22 cellular contexts compared by ENCODE assay signal in the genomic region with DNA sequence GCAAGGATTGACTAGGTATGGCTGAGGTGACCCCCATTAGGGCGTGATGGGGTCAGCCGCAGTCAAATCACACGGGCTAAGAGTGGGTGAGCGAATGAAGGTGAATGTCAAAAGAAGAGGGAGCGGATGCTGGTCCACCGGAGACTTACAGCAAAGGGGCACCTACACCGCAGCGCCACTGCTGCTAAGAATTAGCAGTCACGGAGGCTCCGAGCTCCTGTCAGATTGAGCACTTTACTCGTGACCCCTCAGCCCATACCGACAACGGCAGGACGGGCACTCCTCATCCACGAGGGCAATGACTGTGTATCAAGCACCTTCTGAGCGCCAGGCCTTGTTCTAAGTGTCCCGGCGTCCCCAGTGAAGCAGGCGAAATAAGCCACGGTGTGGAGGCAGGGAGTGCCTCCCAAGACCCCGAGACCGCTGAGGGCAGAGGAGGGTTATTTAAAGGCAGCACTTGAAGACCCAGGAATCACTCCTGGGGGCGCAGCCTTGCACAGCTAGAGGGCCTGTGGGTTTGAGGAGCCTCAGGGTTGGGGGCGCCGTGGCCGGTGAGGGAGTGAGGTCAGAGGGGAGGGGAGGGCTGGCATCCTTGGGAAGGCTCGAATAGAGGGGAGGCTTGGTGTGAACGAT.
DNase-seq lines count a peak whose midpoint lies in the region; ATAC-seq and TF ChIP-seq lines count a peak whose summit lies in the region.
"Had no signal": no experiment of that assay in that cellular context is flagged by ENCODE, and none has a peak within 500 bp of the region (broad histone marks: within the 10 kb centered on the region; RNA-seq: fewer than 3 reads in every experiment).

No MANE protein-coding gene starts in this region.

- H3K4me1 Mint-ChIP-seq in activated naive CD8-positive, alpha-beta T cell (ENCODE audit: low read depth) = peaks cover 4% of the 10 kb centered on the region
- peaks cover 3% of the 10 kb centered on the region for H3K4me1 Mint-ChIP-seq in activated naive CD8-positive, alpha-beta T cell treated with anti-CD3 and anti-CD28 coated beads for 36 hours
- H3K4me1 Mint-ChIP-seq in mesothelial cell of epicardium = peaks cover 15% of the 10 kb centered on the region

- H3K4me3 ChIP-seq in esophagus muscularis mucosa = no peak overlapping the region
- no peak overlapping the region for H3K4me3 ChIP-seq in thyroid gland (replicated peaks in 1 of 3)
- H3K4me3 ChIP-seq: tibial artery had no signal

- TF ChIP-seq CTCF in esophagus muscularis mucosa (IDR thresholded peaks at IDR 0.05) = no peak
- no peak for TF ChIP-seq CTCF in mesothelial cell of epicardium (IDR thresholded peaks at IDR 0.05; ENCODE audit: unreplicated experiment)
- no peak for TF ChIP-seq CTCF in thyroid gland (IDR thresholded peaks at IDR 0.05)

- H3K4me3 Mint-ChIP-seq in activated naive CD8-positive, alpha-beta T cell = peak overlapping the region; percentile 61
- no peak overlapping the region for H3K4me3 Mint-ChIP-seq in activated naive CD8-positive, alpha-beta T cell treated with anti-CD3 and anti-CD28 coated beads for 36 hours
- peak overlapping the region; percentile 44 for H3K4me3 Mint-ChIP-seq in mesothelial cell of epicardium
- H3K4me3 Mint-ChIP-seq: activated naive CD4-positive, alpha-beta T cell treated with anti-CD3 and anti-CD28 coated beads for 36 hours; natural killer cell treated with Interleukin-12 subunit alpha and Interleukin-12 subunit beta and Interleukin-15 and Interleukin-18, amount 100 ng/mL, for 72 hours had no signal

- no peak for DNase-seq in activated naive CD8-positive, alpha-beta T cell treated with anti-CD3 and anti-CD28 coated beads for 36 hours
- DNase-seq in esophagus muscularis mucosa (ENCODE audit: extremely low spot score) (no peak), mesothelial cell of epicardium (ENCODE audit: low spot score in 2 of 2, unreplicated experiment in 2 of 2) (no peak), thyroid gland (no peak), RKO (ENCODE audit: low spot score) (no peak), MV-4-11 (lab: John Stamatoyannopoulos, UW) (no peak)
- DNase-seq: activated CD4-positive, alpha-beta T cell treated with anti-CD3 and anti-CD28 coated beads for 4 hours; activated CD8-positive, alpha-beta memory T cell treated with anti-CD3 and anti-CD28 coated beads, Interleukin-2, amount 50 U/mL, for 4 hours; activated naive CD4-positive, alpha-beta T cell treated with anti-CD3 and anti-CD28 coated beads for 36 hours; DMS 273 treated with DMSO at 0.1 percent for 48 hours; effector CD4-positive, alpha-beta T cell; hypothalamus; NCI-H1930; NCI-H510A treated with DMSO at 0.1 percent for 48 hours; stimulated activated CD4-positive, alpha-beta T cell treated with anti-CD3 and anti-CD28 coated beads, Interleukin-4, amount 100 ng/mL, for 1 hour; T1000 had no signal

- H3K27me3 Mint-ChIP-seq in activated naive CD8-positive, alpha-beta T cell = peaks cover 33% of the 10 kb centered on the region
- peaks cover 77% of the 10 kb centered on the region for H3K27me3 Mint-ChIP-seq in activated naive CD8-positive, alpha-beta T cell treated with anti-CD3 and anti-CD28 coated beads for 36 hours
- H3K27me3 Mint-ChIP-seq in mesothelial cell of epicardium (ENCODE audit: low read depth) = peaks cover 30% of the 10 kb centered on the region

- no peak for ATAC-seq in HG02852 (IDR thresholded peaks at IDR 0.05; ENCODE audit: unreplicated experiment)

- H3K4me1 ChIP-seq in esophagus muscularis mucosa = peaks cover 17 to 23% (median 20%) of the 10 kb centered on the region in 4 donors
- H3K4me1 ChIP-seq in thyroid gland = peaks cover 0 to 15% of the 10 kb centered on the region in 2 donors

- H3K9me3 Mint-ChIP-seq in activated naive CD8-positive, alpha-beta T cell (ENCODE audit: low read depth) = no peaks in the 10 kb centered on the region
- H3K9me3 Mint-ChIP-seq in activated naive CD8-positive, alpha-beta T cell treated with anti-CD3 and anti-CD28 coated beads for 36 hours = no peaks in the 10 kb centered on the region
- H3K9me3 Mint-ChIP-seq in mesothelial cell of epicardium = no peaks in the 10 kb centered on the region
- H3K9me3 Mint-ChIP-seq: activated naive CD4-positive, alpha-beta T cell treated with anti-CD3 and anti-CD28 coated beads for 36 hours; natural killer cell treated with Interleukin-12 subunit alpha and Interleukin-12 subunit beta and Interleukin-15 and Interleukin-18, amount 100 ng/mL, for 72 hours had no signal

- H3K36me3 Mint-ChIP-seq in activated naive CD8-positive, alpha-beta T cell = no peaks in the 10 kb centered on the region
- H3K36me3 Mint-ChIP-seq in activated naive CD8-positive, alpha-beta T cell treated with anti-CD3 and anti-CD28 coated beads for 36 hours = no peaks in the 10 kb centered on the region
- H3K36me3 Mint-ChIP-seq in mesothelial cell of epicardium = peaks cover 1% of the 10 kb centered on the region
- H3K36me3 Mint-ChIP-seq: IgD-negative memory B cell; natural killer cell treated with Interleukin-12 subunit alpha and Interleukin-12 subunit beta and Interleukin-15 and Interleukin-18, amount 100 ng/mL, for 72 hours had no signal

- H3K27ac ChIP-seq in esophagus muscularis mucosa (replicated peaks in 1 of 4) (peak overlapping the region; percentile 11 to 73 (median 62)), thyroid gland (peak overlapping the region; percentile 22 to 38 (median 23))
- H3K27ac ChIP-seq: C4-2B, tibial artery had no signal

- TF ChIP-seq POLR2A in esophagus muscularis mucosa (IDR thresholded peaks at IDR 0.05; ENCODE audit: low read depth) (no peak), thyroid gland (IDR thresholded peaks at IDR 0.05) (no peak)

- WGBS in esophagus muscularis mucosa = 83% methylated on average over 23 of the region's 28 CpGs
- 71 to 74% methylated on average over 26 to 27 of the region's 28 CpGs for WGBS in thyroid gland, 2 donors

- H3K27me3 ChIP-seq in esophagus muscularis mucosa (peaks cover 0 to 80% (median 13%) of the 10 kb centered on the region in 4 donors), thyroid gland (no peaks in the 10 kb centered on the region)

- intact Hi-C loops in esophagus muscularis mucosa (cut with DNase I) = no loop called here
- intact Hi-C loops in thyroid gland (cut with DNase I) = no loop called here

- no peaks in the 10 kb centered on the region for H3K9me3 ChIP-seq in esophagus muscularis mucosa
- H3K9me3 ChIP-seq in thyroid gland = no peaks in the 10 kb centered on the region
- H3K9me3 ChIP-seq: tibial artery had no signal

- TF ChIP-seq EP300 in esophagus muscularis mucosa (IDR thresholded peaks at IDR 0.05) = no peak

- H3K36me3 ChIP-seq in esophagus muscularis mucosa = no peaks in the 10 kb centered on the region
- no peaks in the 10 kb centered on the region for H3K36me3 ChIP-seq in thyroid gland
- H3K36me3 ChIP-seq: tibial artery had no signal

- no peak overlapping the region for H3K27ac Mint-ChIP-seq in activated naive CD8-positive, alpha-beta T cell
- H3K27ac Mint-ChIP-seq in activated naive CD8-positive, alpha-beta T cell treated with anti-CD3 and anti-CD28 coated beads for 36 hours = no peak overlapping the region
- no peak overlapping the region for H3K27ac Mint-ChIP-seq in mesothelial cell of epicardium
- H3K27ac Mint-ChIP-seq: activated naive CD4-positive, alpha-beta T cell treated with anti-CD3 and anti-CD28 coated beads for 36 hours; IgD-negative memory B cell had no signal
